11 cellular contexts compared by ENCODE assay signal in genomic region chr9:122988919-122989614, GRCh38. TPM values are rescaled to one million over a fixed set of nuclear protein-coding genes. Genes with fewer than 3 reads are reported as not detected.
DNase-seq lines count a peak whose midpoint lies in the region; ATAC-seq and TF ChIP-seq lines count a peak whose summit lies in the region.
"Had no signal": no experiment of that assay in that cellular context is flagged by ENCODE, and none has a peak within 500 bp of the region (broad histone marks: within the 10 kb centered on the region; RNA-seq: fewer than 3 reads in every experiment).

No MANE protein-coding gene starts in this region.

- CTCF ChIA-PET in T-cell (lab: Charles Lee) = interaction anchor here in 1 of 2 donors (0.7 to 1.2 kb wide), 3 partner anchors 46 to 85 kb away, joined by 3 read pairs; partner anchors contain the start of gene ZBTB6

- POLR2A ChIA-PET in T-cell (lab: Charles Lee) = interaction anchor here in 1 of 2 donors (0.5 to 0.6 kb wide), 2 partner anchors 19 to 570 kb away, joined by 3 to 5 read pairs; no protein-coding TSS in a partner anchor

- H3K4me1 Mint-ChIP-seq in T-cell = peaks cover 0 to 7% (median 2%) of the 10 kb centered on the region in 3 donors
- peaks cover 13% of the 10 kb centered on the region for H3K4me1 Mint-ChIP-seq in stimulated activated memory B cell treated with anti-CD40 and anti-IgM and Interleukin-4, amounts not matched to agents 10 μg/mL and 1 μg/mL and 100 μg/mL, for 72 hours

- TF ChIP-seq CTCF in cardiac muscle cell (IDR thresholded peaks at IDR 0.05; ENCODE audit: low read depth, low read length) = no peak

- H3K27me3 ChIP-seq in cardiac muscle cell = no peaks in the 10 kb centered on the region

- no peak overlapping the region for H3K4me3 ChIP-seq in cardiac muscle cell
- H3K4me3 ChIP-seq: GM12878, PC-9 had no signal

- H3K4me1 ChIP-seq in cardiac muscle cell (ENCODE audit: low read depth) = peaks cover 6% of the 10 kb centered on the region

- DNase-seq in cardiac muscle cell (ENCODE audit: low read depth in 1 of 2, low spot score in 1 of 2) (no peak), left ventricle myocardium superior (no peak), T-cell (no peak), AG20443 (ENCODE audit: low spot score) (no peak), NCI-H82 treated with DMSO at 0.1 percent for 48 hours (lab: John Stamatoyannopoulos, UW; ENCODE audit: unreplicated experiment) (no peak), T-helper 9 cell (no peak)
- DNase-seq: activated CD4-positive, alpha-beta T cell treated with anti-CD3 and anti-CD28 coated beads, Interleukin-2, amount 50 U/mL, for 48 hours; PC-9 had no signal

- intact Hi-C loops in left ventricle myocardium superior (cut with micrococcal nuclease) = no loop called here

- H3K9me3 ChIP-seq in cardiac muscle cell (ENCODE audit: low read depth) = no peaks in the 10 kb centered on the region

- H3K36me3 ChIP-seq in cardiac muscle cell = peaks cover 31% of the 10 kb centered on the region

- H3K9me3 Mint-ChIP-seq in T-cell = no peaks in the 10 kb centered on the region
- H3K9me3 Mint-ChIP-seq in stimulated activated memory B cell treated with anti-CD40 and anti-IgM and Interleukin-4, amounts not matched to agents 10 μg/mL and 1 μg/mL and 100 μg/mL, for 72 hours = no peaks in the 10 kb centered on the region

- H3K27me3 Mint-ChIP-seq in T-cell = no peaks in the 10 kb centered on the region
- no peaks in the 10 kb centered on the region for H3K27me3 Mint-ChIP-seq in stimulated activated memory B cell treated with anti-CD40 and anti-IgM and Interleukin-4, amounts not matched to agents 10 μg/mL and 1 μg/mL and 100 μg/mL, for 72 hours

- H3K36me3 Mint-ChIP-seq in T-cell = peaks cover 18% of the 10 kb centered on the region
- H3K36me3 Mint-ChIP-seq in stimulated activated memory B cell treated with anti-CD40 and anti-IgM and Interleukin-4, amounts not matched to agents 10 μg/mL and 1 μg/mL and 100 μg/mL, for 72 hours = peaks cover 11% of the 10 kb centered on the region

- peak overlapping the region; percentile 76 for H3K27ac Mint-ChIP-seq in T-cell
- H3K27ac Mint-ChIP-seq in stimulated activated memory B cell treated with anti-CD40 and anti-IgM and Interleukin-4, amounts not matched to agents 10 μg/mL and 1 μg/mL and 100 μg/mL, for 72 hours = peak overlapping the region; percentile 55

- ATAC-seq in left ventricle myocardium superior (no peak), HG02759 (IDR thresholded peaks at IDR 0.05; ENCODE audit: unreplicated experiment) (peak; percentile 71), T-cell (replicated peaks in 1 of 4) (no peak)
- no peak for ATAC-seq in stimulated activated memory B cell treated with anti-CD40 and anti-IgM and Interleukin-4, amounts not matched to agents 10 μg/mL and 1 μg/mL and 100 μg/mL, for 72 hours
- ATAC-seq: GM12878 had no signal

- H3K27ac ChIP-seq in cardiac muscle cell = peak overlapping the region; percentile 46
- H3K27ac ChIP-seq: PC-9 had no signal

- no peak overlapping the region for H3K4me3 Mint-ChIP-seq in T-cell
- no peak overlapping the region for H3K4me3 Mint-ChIP-seq in stimulated activated memory B cell treated with anti-CD40 and anti-IgM and Interleukin-4, amounts not matched to agents 10 μg/mL and 1 μg/mL and 100 μg/mL, for 72 hours

RNA-seq across cellular contexts. Expression of gene GPR21, which starts 44.4 kb away (rescaled TPM):
- total RNA-seq in cardiac muscle cell = 0.21 and 1.0 TPM in 2 replicates
- polyA plus RNA-seq in cardiac muscle cell = not detected in 2 replicates
- total RNA-seq in left ventricle myocardium superior = 0.72 TPM
- 1 to 10 TPM in 3 of 5 donors, under 1 TPM in 2; 0.23 to 2.4 (median 1.0) TPM for total RNA-seq in T-cell

RNA-seq across cellular contexts. Expression of gene RABGAP1, which starts 48.2 kb away (rescaled TPM):
- total RNA-seq in cardiac muscle cell (29.8 and 44.4 TPM in 2 replicates), left ventricle myocardium superior (47.4 TPM), T-cell (10 to 100 TPM; 35.7 to 42.0 (median 37.7) TPM)
- 37.4 and 39.4 TPM in 2 replicates for polyA plus RNA-seq in cardiac muscle cell

RNA-seq across cellular contexts. Expression of gene ZBTB26, which starts 57.8 kb away (rescaled TPM):
- 5.0 and 8.1 TPM in 2 replicates for total RNA-seq in cardiac muscle cell
- 3.3 and 10.0 TPM in 2 replicates for polyA plus RNA-seq in cardiac muscle cell
- 5.4 TPM for total RNA-seq in left ventricle myocardium superior
- total RNA-seq in T-cell = 1 to 10 TPM; 5.4 to 7.3 (median 6.0) TPM
